Comparison of ENCODE assay signal across 1 cellular context in the genomic region with DNA sequence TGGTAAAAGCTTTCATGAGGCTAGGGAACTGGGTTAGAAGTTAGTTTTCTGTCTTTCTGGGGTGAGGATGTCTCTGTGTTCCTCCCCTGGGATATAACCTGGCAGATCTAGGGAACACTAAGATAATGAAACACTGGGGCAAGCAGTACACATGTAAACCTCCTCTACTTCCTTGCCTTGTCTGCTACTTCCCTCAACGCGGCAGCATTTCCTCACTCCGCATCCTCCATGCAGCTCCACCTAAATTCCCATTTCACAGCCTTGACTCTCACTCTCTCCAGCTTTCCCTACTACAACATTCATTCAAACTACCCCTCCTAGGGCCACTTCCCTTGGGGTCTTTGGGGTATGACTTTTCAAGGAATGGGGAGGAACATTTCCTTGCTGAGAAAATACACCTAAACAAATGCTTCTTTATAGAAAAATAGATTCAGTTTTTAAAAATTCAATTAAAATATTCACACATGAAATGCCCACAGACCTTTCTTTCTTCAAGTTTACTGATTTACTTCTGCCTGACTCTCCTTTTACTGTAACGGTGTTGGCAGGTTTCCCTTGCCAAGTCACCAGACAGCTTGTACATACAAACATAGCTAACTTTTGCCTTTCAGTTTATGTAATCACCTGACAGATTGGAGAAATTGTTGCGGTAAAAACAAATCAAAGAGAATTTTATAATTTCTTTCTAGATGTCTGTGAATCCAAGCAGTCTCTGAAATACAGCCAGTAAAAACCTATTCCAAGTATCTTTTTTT.
TF ChIP-seq lines count a peak whose summit lies in the region.

No MANE protein-coding gene starts in this region.

TF ChIP-seq in A549, 52 proteins besides CTCF, POLR2A, EP300 and RAD21 (continued from another document):
- TF ChIP-seq, protein P1, sequence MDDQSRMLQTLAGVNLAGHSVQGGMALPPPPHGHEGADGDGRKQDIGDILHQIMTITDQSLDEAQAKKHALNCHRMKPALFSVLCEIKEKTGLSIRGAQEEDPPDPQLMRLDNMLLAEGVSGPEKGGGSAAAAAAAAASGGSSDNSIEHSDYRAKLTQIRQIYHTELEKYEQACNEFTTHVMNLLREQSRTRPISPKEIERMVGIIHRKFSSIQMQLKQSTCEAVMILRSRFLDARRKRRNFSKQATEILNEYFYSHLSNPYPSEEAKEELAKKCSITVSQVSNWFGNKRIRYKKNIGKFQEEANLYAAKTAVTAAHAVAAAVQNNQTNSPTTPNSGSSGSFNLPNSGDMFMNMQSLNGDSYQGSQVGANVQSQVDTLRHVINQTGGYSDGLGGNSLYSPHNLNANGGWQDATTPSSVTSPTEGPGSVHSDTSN (IDR thresholded peaks at IDR 0.05), result no peak
